23 cellular contexts compared by ENCODE assay signal in the genomic region with DNA sequence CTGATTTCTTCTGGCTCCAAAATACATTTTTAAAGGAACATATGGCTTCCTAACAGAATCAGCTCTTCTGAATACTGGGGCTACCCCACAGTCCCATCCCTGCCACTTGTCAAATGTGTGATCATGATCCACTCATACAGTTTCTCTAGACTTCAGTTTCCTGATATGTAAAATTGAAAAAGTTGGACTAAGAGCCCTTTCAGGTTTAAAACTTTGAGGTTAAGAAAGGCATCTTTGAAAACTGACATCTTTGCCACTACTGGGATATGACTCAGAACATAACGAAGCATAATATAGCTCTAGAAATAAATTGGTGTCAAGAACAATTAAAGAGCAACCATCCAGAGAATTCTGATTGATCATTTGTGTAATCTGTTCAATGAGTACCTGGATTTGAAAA.
"Had no signal": no experiment of that assay in that cellular context is flagged by ENCODE, and none has a peak within 500 bp of the region (broad histone marks: within the 10 kb centered on the region; RNA-seq: fewer than 3 reads in every experiment).

No MANE protein-coding gene starts in this region.

- H3K9me3 ChIP-seq: MG63, SK-N-SH had no signal

- ATAC-seq: Panc1, PC-3 had no signal

- H3K36me3 ChIP-seq: MG63 had no signal

- H3K4me3 ChIP-seq: MG63 had no signal

- H3K27me3 ChIP-seq: MG63 had no signal

- H3K27ac ChIP-seq: RWPE1 had no signal

- DNase-seq: IMR-90, Karpas-422, KG1, MG63, NCI-H1092, NCI-H1105 treated with DMSO at 0.1 percent for 48 hours, NCI-H1417 treated with DMSO at 0.1 percent for 48 hours, NCI-H146, NCI-H1694 treated with DMSO at 0.1 percent for 48 hours, NCI-H2029, NCI-H2081 treated with DMSO at 0.1 percent for 48 hours, NCI-H2171, NCI-H226, NCI-H446, NCI-H510A, NCI-H524 treated with DMSO at 0.1 percent for 48 hours, NCI-H69, PC-3, SHP77, SK-N-SH, SW 1271 had no signal
